Comparison of ENCODE assay signal across 18 cellular contexts in the genomic region with DNA sequence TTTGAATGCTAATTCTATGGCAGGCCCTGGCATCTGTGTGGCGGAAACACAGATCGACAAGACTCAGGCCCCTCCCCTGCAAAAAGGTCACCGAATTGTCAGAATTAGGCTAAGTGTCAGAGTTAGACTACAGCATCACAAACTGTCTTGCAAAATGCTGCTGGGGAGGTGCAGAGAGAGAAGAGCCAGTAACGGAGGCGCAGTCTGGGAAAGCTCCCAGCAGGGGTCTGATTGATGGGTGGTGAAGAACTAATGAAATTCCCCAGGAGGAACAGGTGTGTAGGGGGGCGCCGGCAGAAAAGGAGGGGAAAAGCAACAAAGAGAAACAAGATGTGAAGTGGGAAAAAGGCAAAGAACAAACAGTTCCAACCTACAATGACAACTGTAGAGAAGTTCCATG.
"Had no signal": no experiment of that assay in that cellular context is flagged by ENCODE, and none has a peak within 500 bp of the region (broad histone marks: within the 10 kb centered on the region; RNA-seq: fewer than 3 reads in every experiment).

No MANE protein-coding gene starts in this region.

- H3K4me1 Mint-ChIP-seq: activated naive CD4-positive, alpha-beta T cell treated with anti-CD3 and anti-CD28 coated beads, Interleukin-2, amount 50 U/mL, for 24 hours; T-cell had no signal

- H3K9me3 Mint-ChIP-seq: activated naive CD4-positive, alpha-beta T cell treated with anti-CD3 and anti-CD28 coated beads, Interleukin-2, amount 50 U/mL, for 24 hours; T-cell had no signal

- H3K36me3 ChIP-seq: adrenal gland, cardiac muscle cell, gastroesophageal sphincter, heart right ventricle, neutrophil, tibial nerve had no signal

- H3K4me1 ChIP-seq: adrenal gland, gastroesophageal sphincter, heart right ventricle, tibial nerve had no signal

- H3K9me3 ChIP-seq: adrenal gland, gastroesophageal sphincter, heart right ventricle, neutrophil, tibial nerve had no signal

- H3K27me3 Mint-ChIP-seq: activated naive CD4-positive, alpha-beta T cell treated with anti-CD3 and anti-CD28 coated beads, Interleukin-2, amount 50 U/mL, for 24 hours had no signal

- H3K27ac Mint-ChIP-seq: activated naive CD4-positive, alpha-beta T cell treated with anti-CD3 and anti-CD28 coated beads, Interleukin-2, amount 50 U/mL, for 24 hours; T-cell had no signal

- ATAC-seq: activated CD4-positive, CD25-positive, alpha-beta regulatory T cell treated with anti-CD3 and anti-CD28 coated beads, Interleukin-2, amount 50 U/mL, for 24 hours; gastroesophageal sphincter; heart right ventricle; left colon; T-cell had no signal

- H3K27me3 ChIP-seq: adrenal gland, cardiac muscle cell, gastroesophageal sphincter, tibial nerve had no signal

- H3K36me3 Mint-ChIP-seq: activated naive CD4-positive, alpha-beta T cell treated with anti-CD3 and anti-CD28 coated beads, Interleukin-2, amount 50 U/mL, for 24 hours; T-cell had no signal

- DNase-seq: activated CD4-positive, alpha-beta T cell treated with anti-CD3 and anti-CD28 coated beads, Interleukin-2, amount 50 U/mL, for 1 hour; activated effector memory CD4-positive, alpha-beta T cell treated with anti-CD3 and anti-CD28 coated beads, Interleukin-2, amount 50 U/mL, for 16 hours; activated T-cell treated with anti-CD3 and anti-CD28 coated beads, Interleukin-2, amount 50 U/mL, for 48 hours; heart right ventricle; left colon; stimulated activated CD4-positive, alpha-beta T cell treated with anti-CD3 and anti-CD28 coated beads, Interleukin-4, amount 100 ng/mL, for 1 hour; stimulated activated naive CD4-positive, alpha-beta T cell; substantia nigra; T-cell; T-helper 9 cell had no signal

- H3K4me3 Mint-ChIP-seq: activated naive CD4-positive, alpha-beta T cell treated with anti-CD3 and anti-CD28 coated beads, Interleukin-2, amount 50 U/mL, for 24 hours; T-cell had no signal

- H3K27ac ChIP-seq: adrenal gland, cardiac muscle cell, dorsolateral prefrontal cortex, gastroesophageal sphincter, heart right ventricle, neutrophil, tibial nerve had no signal

- H3K4me3 ChIP-seq: adrenal gland, cardiac muscle cell, dorsolateral prefrontal cortex, gastroesophageal sphincter, heart right ventricle, tibial nerve had no signal
